8 cellular contexts compared by ENCODE assay signal in genomic region chr6:43635387-43636311, GRCh38. TPM values are rescaled to one million over a fixed set of nuclear protein-coding genes. Genes with fewer than 3 reads are reported as not detected.
DNase-seq lines count a peak whose midpoint lies in the region; ATAC-seq and TF ChIP-seq lines count a peak whose summit lies in the region.

Gene MAD2L1BP (plus strand): TSS chr6:43635840. CDS start chr6:43635876, 36 bp downstream.

- H3K27ac ChIP-seq in osteoblast (ENCODE audit: low read depth, low read length) (peak within 1 kb of the TSS; percentile 66), temporal lobe (ENCODE audit: low read depth, low read length) (peak within 1 kb of the TSS; percentile 71)

- no peaks in the 10 kb centered on the region for H3K9me3 ChIP-seq in osteoblast (ENCODE audit: low read depth, low read length)

- H3K36me3 Mint-ChIP-seq in activated naive CD4-positive, alpha-beta T cell treated with anti-CD3 and anti-CD28 coated beads, Interleukin-2, amount 50 U/mL, for 24 hours, result peaks cover 9% of the 10 kb centered on the region

- no peaks in the 10 kb centered on the region for H3K9me3 Mint-ChIP-seq in activated naive CD4-positive, alpha-beta T cell treated with anti-CD3 and anti-CD28 coated beads, Interleukin-2, amount 50 U/mL, for 24 hours

- H3K27me3 Mint-ChIP-seq in activated naive CD4-positive, alpha-beta T cell treated with anti-CD3 and anti-CD28 coated beads, Interleukin-2, amount 50 U/mL, for 24 hours, result no peaks in the 10 kb centered on the region

- H3K36me3 ChIP-seq in osteoblast (ENCODE audit: insufficient read depth, low read length), result peaks cover 23% of the 10 kb centered on the region

- peak within 1 kb of the TSS; percentile 96 for H2AFZ ChIP-seq in osteoblast (ENCODE audit: low read length)

- CTCF ChIA-PET in GM10248 (lab: Yijun Ruan, JAX), result interaction anchor here (1.8 to 6.0 kb wide), 2 partner anchors 32 to 443 kb away, joined by 6 to 32 read pairs; no protein-coding TSS in a partner anchor

- POLR2A ChIA-PET in GM10248 (lab: Yijun Ruan, JAX), result interaction anchor here (0.5 to 1.2 kb wide), 2 partner anchors 60 to 134 kb away, joined by 3 read pairs; partner anchors contain the start of genes POLH, VEGFA and XPO5

- H3K4me1 Mint-ChIP-seq in activated naive CD4-positive, alpha-beta T cell treated with anti-CD3 and anti-CD28 coated beads, Interleukin-2, amount 50 U/mL, for 24 hours, result peaks cover 48% of the 10 kb centered on the region

- H3K4me1 ChIP-seq in osteoblast (ENCODE audit: insufficient read depth, low read length), result peaks cover 7% of the 10 kb centered on the region

- no peaks in the 10 kb centered on the region for H3K27me3 ChIP-seq in osteoblast (ENCODE audit: insufficient read depth, low read length)

- H3K27ac Mint-ChIP-seq in activated naive CD4-positive, alpha-beta T cell treated with anti-CD3 and anti-CD28 coated beads, Interleukin-2, amount 50 U/mL, for 24 hours, result peak within 1 kb of the TSS; percentile 97

- TF ChIP-seq CTCF in GM10248 (IDR thresholded peaks at IDR 0.05; ENCODE audit: control extremely low read depth, extremely low read depth, low read depth, missing control alignments), result no peak
- no peak for TF ChIP-seq CTCF in osteoblast (IDR thresholded peaks at IDR 0.05; ENCODE audit: extremely low read depth, low read depth, low read length)

- peak; percentile 76 for ATAC-seq in HG02588 (IDR thresholded peaks at IDR 0.05; ENCODE audit: unreplicated experiment)

- peak within 1 kb of the TSS; percentile 94 for H3K4me2 ChIP-seq in osteoblast (ENCODE audit: insufficient read depth, low read length)

- peaks cover 16% of the 10 kb centered on the region for H4K20me1 ChIP-seq in osteoblast (ENCODE audit: insufficient read depth, low read length)

- H3K79me2 ChIP-seq in osteoblast (ENCODE audit: insufficient read depth, low read length), result peaks cover 48% of the 10 kb centered on the region

- DNase-seq in GM10248 (ENCODE audit: extremely low spot score) (peak; percentile 83), NCI-H1105 treated with DMSO at 0.1 percent for 48 hours (lab: John Stamatoyannopoulos, UW) (peak; percentile 75), SKM-1 treated with dmso at 0.1 percent for 144 hours (lab: John Stamatoyannopoulos, UW; ENCODE audit: unreplicated experiment) (peak; percentile 63), glomerular visceral epithelial cell (ENCODE audit: extremely low spot score) (peak; percentile 75), osteoblast (ENCODE audit: insufficient read length, low spot score, missing footprints) (peak; percentile 91)

- H3K4me3 ChIP-seq in osteoblast (ENCODE audit: insufficient read depth, low read length), result peak within 1 kb of the TSS; percentile 79

- peak within 1 kb of the TSS; percentile 100 for H3K4me3 Mint-ChIP-seq in activated naive CD4-positive, alpha-beta T cell treated with anti-CD3 and anti-CD28 coated beads, Interleukin-2, amount 50 U/mL, for 24 hours

RNA-seq across cellular contexts. Expression of gene MAD2L1BP, which starts in this region (rescaled TPM):
- total RNA-seq in osteoblast, result 18.6 and 30.4 TPM in 2 replicates
- total RNA-seq in temporal lobe, result 20.9 TPM

Comparison
In these comparisons a context has a peak if more than half of its experiments do, and no peak if none do; other contexts are left out.
1. Peak in every context shown above with its lines: DNase-seq, ATAC-seq, H3K4me3 ChIP-seq and H3K27ac ChIP-seq.